Comparison of ENCODE assay signal across 9 cellular contexts in the genomic region with DNA sequence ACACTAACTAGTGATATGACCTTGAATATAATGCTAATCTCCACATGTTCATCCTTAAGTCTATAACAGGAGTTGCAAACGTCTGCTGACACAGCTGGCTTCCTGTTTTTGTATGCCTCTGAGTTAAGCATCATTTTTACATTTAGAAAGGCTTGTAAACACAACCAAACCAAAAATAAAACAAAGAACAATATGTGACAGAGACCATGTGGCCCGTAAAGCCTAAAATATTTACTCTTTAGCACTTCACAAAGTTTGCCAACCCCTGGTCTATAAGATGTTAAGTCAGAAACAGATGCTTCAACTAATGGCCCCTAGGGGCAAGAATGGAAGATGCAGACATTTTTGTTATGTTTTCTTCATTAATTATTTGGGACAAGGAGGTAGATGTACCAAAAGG.
A peak's percentile ranks its signal among the peaks of the same experiment; 100 is the strongest.
DNase-seq lines count a peak whose midpoint lies in the region; FAIRE-seq and TF ChIP-seq lines count a peak whose summit lies in the region.
"Had no signal": no experiment of that assay in that cellular context is flagged by ENCODE, and none has a peak within 500 bp of the region (broad histone marks: within the 10 kb centered on the region; RNA-seq: fewer than 3 reads in every experiment).

No MANE protein-coding gene starts in this region.

- TF ChIP-seq POLR2A in GM12891 (IDR thresholded peaks at IDR 0.05; ENCODE audit: low read depth, low read length), result no peak

- TF ChIP-seq CTCF in AG04450 (IDR thresholded peaks at IDR 0.05; ENCODE audit: low read depth, low read length), result peak; percentile 38
- TF ChIP-seq CTCF in RWPE1 (conservative IDR thresholded peaks at IDR 0.05; ENCODE audit: low read depth), result no peak
- TF ChIP-seq CTCF in fibroblast of the aortic adventitia (IDR thresholded peaks at IDR 0.05; ENCODE audit: insufficient read depth, low read length), result peak; percentile 28

- CTCF ChIA-PET in AG04450 (lab: Charles Lee), result interaction anchor here (0.6 to 1.3 kb wide), 5 partner anchors 17 to 134 kb away, joined by 3 read pairs; no protein-coding TSS in a partner anchor
- CTCF ChIA-PET in RWPE1 (lab: Yijun Ruan, JAX), result interaction anchor here (0.8 to 1.1 kb wide), 3 partner anchors 57 to 309 kb away, joined by 3 to 5 read pairs (median 3); no protein-coding TSS in a partner anchor

- DNase-seq in AG04450 (ENCODE audit: low read depth, low spot score) (no peak), GM12891 (ENCODE audit: insufficient read length, low spot score) (no peak), RWPE1 (ENCODE audit: low spot score) (peak; percentile 12), fibroblast of the aortic adventitia (ENCODE audit: low read depth) (no peak), OCI-M2 (lab: John Stamatoyannopoulos, UW; ENCODE audit: unreplicated experiment) (no peak), retina (no peak), CD1c-positive myeloid dendritic cell (ENCODE audit: extremely low spot score) (no peak), NCI-H1694 treated with DMSO at 0.1 percent for 48 hours (lab: John Stamatoyannopoulos, UW) (no peak)
- DNase-seq: cerebellar nuclear complex had no signal

- H3K4me3 ChIP-seq in AG04450 (ENCODE audit: low read depth, low read length), result no peak overlapping the region
- no peak overlapping the region for H3K4me3 ChIP-seq in fibroblast of the aortic adventitia (ENCODE audit: low read depth, low read length)

- no peaks in the 10 kb centered on the region for H3K9me3 ChIP-seq in AG04450 (ENCODE audit: control insufficient read depth, insufficient read depth, low read length)

- H3K27me3 ChIP-seq in AG04450 (ENCODE audit: control insufficient read depth, insufficient read depth, low read length), result no peaks in the 10 kb centered on the region

- POLR2A ChIA-PET in AG04450 (lab: Yijun Ruan, JAX), result no interaction called here
- POLR2A ChIA-PET in RWPE1 (lab: Yijun Ruan, JAX; ENCODE audit: low non-redundant PET), result no interaction called here

- no peak for FAIRE-seq in GM12891 (lab: Jason Lieb, UNC)

- H3K27ac ChIP-seq in AG04450 (ENCODE audit: low read depth, low read length) (no peak overlapping the region), RWPE1 (no peak overlapping the region)

TF ChIP-seq in GM12891, 5 proteins besides CTCF, POLR2A, EP300 and RAD21:
- TF ChIP-seq SPI1 (IDR thresholded peaks at IDR 0.05; ENCODE audit: low read depth, low read length) (peak; percentile 67), PAX5 (IDR thresholded peaks at IDR 0.05; ENCODE audit: insufficient read depth, low read length, severe bottlenecking) (no peak)
TF ChIP-seq in GM12891: peak in this region for 1.
